Comparison of ENCODE assay signal across 2 cellular contexts in the genomic region with DNA sequence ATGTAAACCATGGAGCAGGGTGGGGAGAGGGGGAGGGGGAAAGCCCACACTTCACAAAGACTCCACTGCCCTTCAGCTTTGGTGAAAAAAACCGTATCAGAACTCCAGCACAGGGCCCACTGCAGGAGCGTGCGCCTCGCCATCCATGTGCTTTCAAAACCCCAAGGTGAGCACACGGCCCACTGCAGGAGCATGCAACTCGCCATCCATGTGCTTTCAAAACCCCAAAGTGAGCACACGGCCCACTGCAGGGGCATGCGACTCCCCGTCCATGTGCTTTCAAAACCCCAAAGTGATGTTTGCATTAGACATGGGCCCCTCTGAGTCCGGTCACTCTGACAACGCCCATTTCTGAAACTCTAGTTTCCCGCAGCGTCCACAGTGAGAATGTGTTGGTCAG.
TF ChIP-seq lines count a peak whose summit lies in the region.

No MANE protein-coding gene starts in this region.

TF ChIP-seq in HepG2, 621 proteins besides CTCF, POLR2A, EP300 and RAD21:
- TF ChIP-seq, protein P1, sequence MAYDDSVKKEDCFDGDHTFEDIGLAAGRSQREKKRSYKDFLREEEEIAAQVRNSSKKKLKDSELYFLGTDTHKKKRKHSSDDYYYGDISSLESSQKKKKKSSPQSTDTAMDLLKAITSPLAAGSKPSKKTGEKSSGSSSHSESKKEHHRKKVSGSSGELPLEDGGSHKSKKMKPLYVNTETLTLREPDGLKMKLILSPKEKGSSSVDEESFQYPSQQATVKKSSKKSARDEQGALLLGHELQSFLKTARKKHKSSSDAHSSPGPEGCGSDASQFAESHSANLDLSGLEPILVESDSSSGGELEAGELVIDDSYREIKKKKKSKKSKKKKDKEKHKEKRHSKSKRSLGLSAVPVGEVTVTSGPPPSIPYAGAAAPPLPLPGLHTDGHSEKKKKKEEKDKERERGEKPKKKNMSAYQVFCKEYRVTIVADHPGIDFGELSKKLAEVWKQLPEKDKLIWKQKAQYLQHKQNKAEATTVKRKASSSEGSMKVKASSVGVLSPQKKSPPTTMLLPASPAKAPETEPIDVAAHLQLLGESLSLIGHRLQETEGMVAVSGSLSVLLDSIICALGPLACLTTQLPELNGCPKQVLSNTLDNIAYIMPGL (CRISPR knock-in tag; IDR thresholded peaks at IDR 0.05; ENCODE audit: borderline replicate concordance in 1 of 2, low read depth in 1 of 2): no peak
- TF ChIP-seq BORCS8-MEF2B (CRISPR knock-in tag; IDR thresholded peaks at IDR 0.05): no peak
- no peak for TF ChIP-seq HOXA7 (CRISPR knock-in tag; IDR thresholded peaks at IDR 0.05)
- TF ChIP-seq, protein P2, sequence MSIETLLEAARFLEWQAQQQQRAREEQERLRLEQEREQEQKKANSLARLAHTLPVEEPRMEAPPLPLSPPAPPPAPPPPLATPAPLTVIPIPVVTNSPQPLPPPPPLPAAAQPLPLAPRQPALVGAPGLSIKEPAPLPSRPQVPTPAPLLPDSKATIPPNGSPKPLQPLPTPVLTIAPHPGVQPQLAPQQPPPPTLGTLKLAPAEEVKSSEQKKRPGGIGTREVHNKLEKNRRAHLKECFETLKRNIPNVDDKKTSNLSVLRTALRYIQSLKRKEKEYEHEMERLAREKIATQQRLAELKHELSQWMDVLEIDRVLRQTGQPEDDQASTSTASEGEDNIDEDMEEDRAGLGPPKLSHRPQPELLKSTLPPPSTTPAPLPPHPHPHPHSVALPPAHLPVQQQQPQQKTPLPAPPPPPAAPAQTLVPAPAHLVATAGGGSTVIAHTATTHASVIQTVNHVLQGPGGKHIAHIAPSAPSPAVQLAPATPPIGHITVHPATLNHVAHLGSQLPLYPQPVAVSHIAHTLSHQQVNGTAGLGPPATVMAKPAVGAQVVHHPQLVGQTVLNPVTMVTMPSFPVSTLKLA (IDR thresholded peaks at IDR 0.05): peak; percentile 93

TF ChIP-seq in endothelial cell of umbilical vein, 7 proteins besides CTCF, POLR2A, EP300 and RAD21:
- TF ChIP-seq POLR2AphosphoS5 (IDR thresholded peaks at IDR 0.05; ENCODE audit: insufficient read depth, low read depth, low read length): no peak
- TF ChIP-seq, protein P3, sequence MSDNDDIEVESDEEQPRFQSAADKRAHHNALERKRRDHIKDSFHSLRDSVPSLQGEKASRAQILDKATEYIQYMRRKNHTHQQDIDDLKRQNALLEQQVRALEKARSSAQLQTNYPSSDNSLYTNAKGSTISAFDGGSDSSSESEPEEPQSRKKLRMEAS (IDR thresholded peaks at IDR 0.05; ENCODE audit: insufficient read depth, insufficient read length): peak; percentile 15
